In the genomic region with DNA sequence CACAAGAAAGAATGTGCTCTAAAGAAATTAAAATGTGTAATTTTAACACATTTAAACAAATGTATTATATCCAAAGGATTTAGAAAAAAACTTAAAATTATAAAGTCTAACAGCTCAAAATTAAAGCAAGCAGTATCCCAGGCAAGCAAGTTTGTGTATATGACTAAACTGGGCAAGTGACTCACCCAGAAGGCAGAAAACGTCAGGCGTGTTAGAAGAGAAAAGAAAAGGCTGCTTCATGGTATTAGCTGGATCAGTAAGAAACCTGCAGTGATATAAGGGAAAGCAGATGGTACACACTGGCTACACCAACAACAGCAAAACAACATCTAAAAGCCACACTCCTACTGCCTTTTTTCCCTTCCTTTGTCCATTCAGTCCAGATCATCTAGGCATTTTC, we compare ENCODE assay signal across 1 cellular context.
TF ChIP-seq lines count a peak whose summit lies in the region.

No MANE protein-coding gene starts in this region.

TF ChIP-seq in H1, 55 proteins besides CTCF, POLR2A, EP300 and RAD21 (continued from another document):
- no peak for TF ChIP-seq POU5F1 (IDR thresholded peaks at IDR 0.05; ENCODE audit: low read depth, low read length)
- TF ChIP-seq TCF12 (IDR thresholded peaks at IDR 0.05; ENCODE audit: low read depth, low read length), result no peak
- no peak for TF ChIP-seq CBX8 (IDR thresholded peaks at IDR 0.05; ENCODE audit: borderline replicate concordance, low read depth, low read length)
- no peak for TF ChIP-seq BRCA1 (IDR thresholded peaks at IDR 0.05; ENCODE audit: low read depth, low read length)
